ENCODE assay signal across 21 cellular contexts in genomic region chr19:27393591-27393990, GRCh38.
"Had no signal": no experiment of that assay in that cellular context is flagged by ENCODE, and none has a peak within 500 bp of the region (broad histone marks: within the 10 kb centered on the region; RNA-seq: fewer than 3 reads in every experiment).

No MANE protein-coding gene starts in this region.

- H3K27ac Mint-ChIP-seq: mesothelial cell of epicardium, naive B cell had no signal

- H3K27ac ChIP-seq: coronary artery, dorsolateral prefrontal cortex, epithelial cell of prostate, esophagus squamous epithelium, gastroesophageal sphincter, heart right ventricle, left lung, lower lobe of right lung had no signal

- ATAC-seq: esophagus mucosa, gastroesophageal sphincter, heart right ventricle, left cardiac atrium, left lung, left ventricle myocardium superior, lower lobe of right lung, mucosa of descending colon had no signal

- H3K4me1 ChIP-seq: esophagus squamous epithelium, gastroesophageal sphincter, heart right ventricle, left lung, lower lobe of right lung had no signal

- DNase-seq: dermis blood vessel endothelial cell; dorsolateral prefrontal cortex; effector CD4-positive, alpha-beta T cell; effector memory CD4-positive, alpha-beta T cell; erythroblast; esophagus squamous epithelium; foreskin fibroblast; heart right ventricle; hippocampal formation; left cardiac atrium; left lung; left ventricle myocardium superior; lower lobe of right lung; mesenchymal stem cell; mucosa of descending colon; naive B cell had no signal

- H3K4me3 Mint-ChIP-seq: mesothelial cell of epicardium, naive B cell had no signal

- H3K27me3 Mint-ChIP-seq: naive B cell had no signal

- H3K4me1 Mint-ChIP-seq: mesothelial cell of epicardium, naive B cell had no signal

- H3K27me3 ChIP-seq: dorsolateral prefrontal cortex, esophagus squamous epithelium, gastroesophageal sphincter, heart right ventricle, left lung had no signal

- H3K36me3 ChIP-seq: esophagus squamous epithelium, gastroesophageal sphincter, heart right ventricle, left lung, lower lobe of right lung had no signal

- H3K4me3 ChIP-seq: coronary artery, dorsolateral prefrontal cortex, esophagus squamous epithelium, gastroesophageal sphincter, heart right ventricle, left lung, lower lobe of right lung, mucosa of descending colon had no signal
